In the genomic region with DNA sequence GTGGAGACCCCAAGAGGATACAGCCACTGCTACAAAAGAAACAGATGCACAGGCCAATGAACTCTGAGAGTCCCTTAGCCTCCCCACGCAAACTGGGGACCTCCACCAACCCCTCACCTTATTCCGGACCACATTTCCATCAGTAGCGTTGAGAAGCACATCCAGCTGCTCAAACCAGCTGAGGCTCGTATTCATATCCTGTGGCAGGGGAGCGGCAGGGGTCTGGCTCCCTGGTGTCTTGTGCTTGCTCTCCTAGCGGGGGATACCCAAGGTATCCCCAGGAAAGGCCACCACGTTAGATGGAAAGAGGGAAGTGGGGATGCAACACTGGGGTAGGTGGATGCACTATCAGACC, we compare ENCODE assay signal across 8 cellular contexts. TPM values are rescaled to one million over a fixed set of nuclear protein-coding genes. Genes with fewer than 3 reads are reported as not detected.
DNase-seq lines count a peak whose midpoint lies in the region; ATAC-seq and TF ChIP-seq lines count a peak whose summit lies in the region.

No MANE protein-coding gene starts in this region.

- H3K9ac ChIP-seq in smooth muscle cell (ENCODE audit: low read depth) = peak overlapping the region; percentile 2

- WGBS in smooth muscle cell (ENCODE audit: low lambda C conversion rate) = 17% methylated on average over 7 of the region's 7 CpGs

- H3K4me3 ChIP-seq in AG04450 (ENCODE audit: low read depth, low read length) (peak overlapping the region; percentile 87), WERI-Rb-1 (ENCODE audit: low read depth, low read length) (peak overlapping the region; percentile 41), smooth muscle cell (peak overlapping the region; percentile 58)

- CTCF ChIA-PET in AG04450 (lab: Charles Lee) = interaction anchor here (0.8 to 2.4 kb wide), 5 partner anchors 10 to 485 kb away, joined by 3 to 10 read pairs (median 6); partner anchors contain the start of genes MUTYH and TOE1

- H4K20me1 ChIP-seq in smooth muscle cell (ENCODE audit: low read depth) = no peaks in the 10 kb centered on the region

- H3F3A ChIP-seq in smooth muscle cell (ENCODE audit: low read depth) = no peaks in the 10 kb centered on the region

- peak overlapping the region; percentile 82 for H2AFZ ChIP-seq in smooth muscle cell (ENCODE audit: low read depth)

- H3K4me2 ChIP-seq in smooth muscle cell = peak overlapping the region; percentile 87

- ATAC-seq in GM19372 (IDR thresholded peaks at IDR 0.05; ENCODE audit: low read depth, unreplicated experiment) (peak; percentile 2), GM18519 (IDR thresholded peaks at IDR 0.05; ENCODE audit: low FRiP score, unreplicated experiment) (no peak)

- TF ChIP-seq CTCF in AG04450 (IDR thresholded peaks at IDR 0.05; ENCODE audit: low read depth, low read length) (no peak), WERI-Rb-1 (IDR thresholded peaks at IDR 0.05; ENCODE audit: low read depth, low read length) (no peak), smooth muscle cell (IDR thresholded peaks at IDR 0.05; ENCODE audit: borderline replicate concordance, insufficient read depth, poor library complexity, severe bottlenecking) (no peak)

- POLR2A ChIA-PET in AG04450 (lab: Yijun Ruan, JAX) = interaction anchor here (0.8 to 4.4 kb wide), 6 partner anchors 8 to 196 kb away, joined by 3 to 66 read pairs (median 6); partner anchors contain the start of genes PRDX1, TESK2 and TOE1

- no peaks in the 10 kb centered on the region for H3K79me2 ChIP-seq in smooth muscle cell (ENCODE audit: low read depth)

- H3K27me3 ChIP-seq in AG04450 (ENCODE audit: control insufficient read depth, insufficient read depth, low read length) = no peaks in the 10 kb centered on the region
- no peaks in the 10 kb centered on the region for H3K27me3 ChIP-seq in WERI-Rb-1 (ENCODE audit: insufficient read depth, low read depth, severe bottlenecking)
- H3K27me3 ChIP-seq in smooth muscle cell (ENCODE audit: low read depth) = no peaks in the 10 kb centered on the region

- DNase-seq in AG04450 (ENCODE audit: low read depth, low spot score) = no peak
- DNase-seq in WERI-Rb-1 = no peak
- peak; percentile 36 for DNase-seq in hepatic stellate cell (ENCODE audit: low spot score)
- no peak for DNase-seq in smooth muscle cell (lab: John Stamatoyannopoulos, UW; ENCODE audit: unreplicated experiment)
- DNase-seq in GM19240 (ENCODE audit: insufficient read length, low spot score) = no peak
- no peak for DNase-seq in COR-L47 (lab: John Stamatoyannopoulos, UW)

- H3K9me3 ChIP-seq in AG04450 (ENCODE audit: control insufficient read depth, insufficient read depth, low read length) = no peaks in the 10 kb centered on the region
- no peaks in the 10 kb centered on the region for H3K9me3 ChIP-seq in WERI-Rb-1 (ENCODE audit: severe bottlenecking)
- H3K9me3 ChIP-seq in smooth muscle cell (replicated peaks; ENCODE audit: low read depth) = no peaks in the 10 kb centered on the region

- H3K27ac ChIP-seq in AG04450 (ENCODE audit: low read depth, low read length) = no peak overlapping the region
- H3K27ac ChIP-seq in WERI-Rb-1 = no peak overlapping the region
- no peak overlapping the region for H3K27ac ChIP-seq in smooth muscle cell (ENCODE audit: low read depth)

- H3K36me3 ChIP-seq in WERI-Rb-1 (no peaks in the 10 kb centered on the region), smooth muscle cell (ENCODE audit: low read depth) (no peaks in the 10 kb centered on the region)

- H3K4me1 ChIP-seq in smooth muscle cell (ENCODE audit: low read depth) = peaks cover 8% of the 10 kb centered on the region

RNA-seq across cellular contexts. Expression of gene CCDC163, which starts 0.5 kb away (rescaled TPM):
- polyA plus RNA-seq in AG04450 (2011; rRNA removed) (0.89 and 1.0 TPM in 2 replicates), smooth muscle cell (1.3 and 2.1 TPM in 2 replicates)
- 0.87 and 1.6 TPM in 2 replicates for polyA minus RNA-seq in AG04450 (2011; rRNA and poly(A)+ RNA removed)
- 0.18 and 2.4 TPM in 2 replicates for total RNA-seq in smooth muscle cell

RNA-seq across cellular contexts. Expression of gene MMACHC, which starts 0.7 kb away (rescaled TPM):
- polyA plus RNA-seq in AG04450 (2011; rRNA removed) = 4.4 and 4.5 TPM in 2 replicates
- polyA minus RNA-seq in AG04450 (2011; rRNA and poly(A)+ RNA removed) = 12.4 and 18.7 TPM in 2 replicates
- total RNA-seq in smooth muscle cell = 2.5 and 3.0 TPM in 2 replicates
- polyA plus RNA-seq in smooth muscle cell = 1.3 and 1.8 TPM in 2 replicates

RNA-seq across cellular contexts. Expression of gene TESK2, which starts 8.4 kb away (rescaled TPM):
- polyA plus RNA-seq in AG04450 (2011; rRNA removed) (2.5 and 2.6 TPM in 2 replicates), smooth muscle cell (1.3 and 2.3 TPM in 2 replicates)
- 2.7 and 3.4 TPM in 2 replicates for polyA minus RNA-seq in AG04450 (2011; rRNA and poly(A)+ RNA removed)
- 3.4 and 4.3 TPM in 2 replicates for total RNA-seq in smooth muscle cell

RNA-seq across cellular contexts. Expression of gene PRDX1, which starts 22.3 kb away (rescaled TPM):
- polyA plus RNA-seq in AG04450 (2011; rRNA removed) = 988 and 1,110 TPM in 2 replicates
- 183 and 255 TPM in 2 replicates for polyA minus RNA-seq in AG04450 (2011; rRNA and poly(A)+ RNA removed)
- total RNA-seq in smooth muscle cell = 299 and 303 TPM in 2 replicates
- 369 and 409 TPM in 2 replicates for polyA plus RNA-seq in smooth muscle cell

RNA-seq across cellular contexts. Expression of gene AKR1A1, which starts 51.2 kb away (rescaled TPM):
- polyA plus RNA-seq in AG04450 (2011; rRNA removed) (150 and 175 TPM in 2 replicates), smooth muscle cell (135 and 148 TPM in 2 replicates)
- polyA minus RNA-seq in AG04450 (2011; rRNA and poly(A)+ RNA removed) = 135 and 153 TPM in 2 replicates
- total RNA-seq in smooth muscle cell = 64.1 and 91.4 TPM in 2 replicates
